Comparison of ENCODE assay signal across 19 cellular contexts in genomic region chr1:186499571-186499970, GRCh38. TPM values are rescaled to one million over a fixed set of nuclear protein-coding genes. Genes with fewer than 3 reads are reported as not detected.
A peak's percentile ranks its signal among the peaks of the same experiment; 100 is the strongest.
DNase-seq lines count a peak whose midpoint lies in the region; ATAC-seq and TF ChIP-seq lines count a peak whose summit lies in the region.
"Had no signal": no experiment of that assay in that cellular context is flagged by ENCODE, and none has a peak within 500 bp of the region (broad histone marks: within the 10 kb centered on the region; RNA-seq: fewer than 3 reads in every experiment).

No MANE protein-coding gene starts in this region.

- no peaks in the 10 kb centered on the region for H3K4me1 Mint-ChIP-seq in activated naive CD4-positive, alpha-beta T cell treated with anti-CD3 and anti-CD28 coated beads, Interleukin-2, amount 50 U/mL, for 24 hours
- H3K4me1 Mint-ChIP-seq in endothelial cell (ENCODE audit: unreplicated experiment), result peaks cover 14% of the 10 kb centered on the region
- H3K4me1 Mint-ChIP-seq in CD4-positive, alpha-beta T cell (ENCODE audit: low read depth), result no peaks in the 10 kb centered on the region
- H3K4me1 Mint-ChIP-seq: CD4-positive, alpha-beta memory T cell had no signal

- H3K36me3 ChIP-seq in mesenchymal stem cell (ENCODE audit: control insufficient read depth in 1 of 2, insufficient read depth in 2 of 2, low read depth in 1 of 2, low read length in 2 of 2), result no peaks in the 10 kb centered on the region
- H3K36me3 ChIP-seq: Peyer's patch had no signal

- no peak overlapping the region for H3K23ac ChIP-seq in mesenchymal stem cell (ENCODE audit: low read length in 2 of 2)

- H3K27me3 Mint-ChIP-seq in activated naive CD4-positive, alpha-beta T cell treated with anti-CD3 and anti-CD28 coated beads, Interleukin-2, amount 50 U/mL, for 24 hours, result no peaks in the 10 kb centered on the region
- H3K27me3 Mint-ChIP-seq in endothelial cell (ENCODE audit: unreplicated experiment), result no peaks in the 10 kb centered on the region
- no peaks in the 10 kb centered on the region for H3K27me3 Mint-ChIP-seq in CD4-positive, alpha-beta T cell
- H3K27me3 Mint-ChIP-seq: CD4-positive, alpha-beta memory T cell had no signal

- H2AFZ ChIP-seq in mesenchymal stem cell (ENCODE audit: low read depth, low read length), result no peak overlapping the region

- intact Hi-C loops in CD4-positive, alpha-beta T cell (cut with DNase I, micrococcal nuclease), result no loop called here

- H3K9me3 ChIP-seq in mesenchymal stem cell (ENCODE audit: control insufficient read depth, low read length), result peaks cover 5% of the 10 kb centered on the region
- H3K9me3 ChIP-seq in CD4-positive, alpha-beta T cell (ENCODE audit: control insufficient read depth, low read length), result no peaks in the 10 kb centered on the region
- H3K9me3 ChIP-seq: Peyer's patch had no signal

- no peak overlapping the region for H2BK15ac ChIP-seq in mesenchymal stem cell (ENCODE audit: low read depth, poor library complexity, severe bottlenecking)

- 21% methylated on average over 1 of the region's 1 CpG for WGBS in mesenchymal stem cell

- no peak overlapping the region for H3K9ac ChIP-seq in mesenchymal stem cell (ENCODE audit: low read length)

- H3K27me3 ChIP-seq in mesenchymal stem cell (ENCODE audit: control insufficient read depth in 1 of 2, insufficient read depth in 1 of 2, low read length in 2 of 2), result no peaks in the 10 kb centered on the region
- H3K27me3 ChIP-seq in CD4-positive, alpha-beta T cell (ENCODE audit: control insufficient read depth, insufficient read depth, low read length), result no peaks in the 10 kb centered on the region
- H3K27me3 ChIP-seq: Peyer's patch had no signal

- no peak overlapping the region for H2BK5ac ChIP-seq in mesenchymal stem cell (ENCODE audit: low read depth, low read length, poor library complexity, severe bottlenecking)

- no peak overlapping the region for H4K8ac ChIP-seq in mesenchymal stem cell (ENCODE audit: low read length)

- no peak overlapping the region for H3K4me3 ChIP-seq in cardiac fibroblast (replicated peaks in 1 of 2; ENCODE audit: low read depth in 2 of 2, low read length in 2 of 2)
- H3K4me3 ChIP-seq in mesenchymal stem cell (ENCODE audit: insufficient read depth in 1 of 2, low read depth in 1 of 2, low read length in 2 of 2), result peak overlapping the region in 1 of 2 experiments; percentile 35
- H3K4me3 ChIP-seq: Peyer's patch had no signal

- H3K9me3 Mint-ChIP-seq in activated naive CD4-positive, alpha-beta T cell treated with anti-CD3 and anti-CD28 coated beads, Interleukin-2, amount 50 U/mL, for 24 hours, result no peaks in the 10 kb centered on the region
- no peaks in the 10 kb centered on the region for H3K9me3 Mint-ChIP-seq in activated naive CD4-positive, alpha-beta T cell treated with anti-CD3 and anti-CD28 coated beads, Interleukin-2, amount 50 U/mL, for 72 hours
- no peaks in the 10 kb centered on the region for H3K9me3 Mint-ChIP-seq in endothelial cell (ENCODE audit: unreplicated experiment)
- H3K9me3 Mint-ChIP-seq in CD4-positive, alpha-beta T cell, result peaks cover 3% of the 10 kb centered on the region

- H2BK120ac ChIP-seq in mesenchymal stem cell (ENCODE audit: low read depth, low read length), result no peak overlapping the region

- no peak overlapping the region for H4K91ac ChIP-seq in mesenchymal stem cell (ENCODE audit: low read length)

- TF ChIP-seq CTCF in cardiac fibroblast (IDR thresholded peaks at IDR 0.05; ENCODE audit: low read depth, low read length), result no peak
- no peak for TF ChIP-seq CTCF in endothelial cell (IDR thresholded peaks at IDR 0.05; ENCODE audit: unreplicated experiment)
- TF ChIP-seq CTCF in CD4-positive, alpha-beta T cell (IDR thresholded peaks at IDR 0.05), result no peak

- H3K36me3 Mint-ChIP-seq in activated naive CD4-positive, alpha-beta T cell treated with anti-CD3 and anti-CD28 coated beads, Interleukin-2, amount 50 U/mL, for 24 hours, result no peaks in the 10 kb centered on the region
- no peaks in the 10 kb centered on the region for H3K36me3 Mint-ChIP-seq in activated naive CD4-positive, alpha-beta T cell treated with anti-CD3 and anti-CD28 coated beads, Interleukin-2, amount 50 U/mL, for 72 hours
- H3K36me3 Mint-ChIP-seq in endothelial cell (ENCODE audit: low read depth, unreplicated experiment), result no peaks in the 10 kb centered on the region
- no peaks in the 10 kb centered on the region for H3K36me3 Mint-ChIP-seq in CD4-positive, alpha-beta T cell (ENCODE audit: low read depth)
- H3K36me3 Mint-ChIP-seq: CD4-positive, alpha-beta memory T cell had no signal

- DNase-seq in activated naive CD4-positive, alpha-beta T cell treated with anti-CD3 and anti-CD28 coated beads, Interleukin-2, amount 50 U/mL, for 72 hours (ENCODE audit: low spot score in 2 of 2), result no peak
- DNase-seq in cardiac fibroblast (ENCODE audit: low read depth in 2 of 2) (peak; percentile 13 to 32), mesenchymal stem cell (peak; percentile 8), A172 (ENCODE audit: low spot score) (no peak), endothelial cell (ENCODE audit: low spot score) (no peak)
- no peak for DNase-seq in CD4-positive, alpha-beta T cell
- DNase-seq: 8988T; AML-193; CD4-positive, alpha-beta memory T cell; H9; Kasumi-1; NCI-H187 treated with DMSO at 0.1 percent for 48 hours; NCI-H446; NCI-H748 treated with DMSO at 0.1 percent for 48 hours; Peyer's patch; SHP77 had no signal

- no peak overlapping the region for H3K4ac ChIP-seq in mesenchymal stem cell (ENCODE audit: low read depth in 1 of 2, low read length in 2 of 2)

- no peak for ATAC-seq in activated naive CD4-positive, alpha-beta T cell treated with anti-CD3 and anti-CD28 coated beads, Interleukin-2, amount 50 U/mL, for 72 hours
- ATAC-seq in GM18868 (IDR thresholded peaks at IDR 0.05; ENCODE audit: unreplicated experiment), result no peak
- no peak for ATAC-seq in CD4-positive, alpha-beta T cell (ENCODE audit: poor library complexity)

- H3K27ac Mint-ChIP-seq in activated naive CD4-positive, alpha-beta T cell treated with anti-CD3 and anti-CD28 coated beads, Interleukin-2, amount 50 U/mL, for 24 hours, result peak overlapping the region; percentile 12
- no peak overlapping the region for H3K27ac Mint-ChIP-seq in activated naive CD4-positive, alpha-beta T cell treated with anti-CD3 and anti-CD28 coated beads, Interleukin-2, amount 50 U/mL, for 72 hours
- no peak overlapping the region for H3K27ac Mint-ChIP-seq in endothelial cell (ENCODE audit: unreplicated experiment)
- H3K27ac Mint-ChIP-seq in CD4-positive, alpha-beta T cell, result no peak overlapping the region
- H3K27ac Mint-ChIP-seq: CD4-positive, alpha-beta memory T cell had no signal

- no peak overlapping the region for H3K18ac ChIP-seq in mesenchymal stem cell (ENCODE audit: low read depth in 1 of 2, low read length in 2 of 2)

- no peak overlapping the region for H3K27ac ChIP-seq in mesenchymal stem cell (ENCODE audit: low read length, poor library complexity, severe bottlenecking)
- no peak overlapping the region for H3K27ac ChIP-seq in CD4-positive, alpha-beta T cell (ENCODE audit: low read depth, low read length)
- H3K27ac ChIP-seq: Peyer's patch had no signal

- POLR2A ChIA-PET in CD4-positive, alpha-beta T cell (lab: Charles Lee), result no interaction called here

- no peaks in the 10 kb centered on the region for H3K79me1 ChIP-seq in mesenchymal stem cell (replicated peaks; ENCODE audit: low read length, poor library complexity, severe bottlenecking)

- no peaks in the 10 kb centered on the region for H3K4me1 ChIP-seq in mesenchymal stem cell (ENCODE audit: control insufficient read depth, insufficient read depth, low read depth, low read length)
- H3K4me1 ChIP-seq: Peyer's patch had no signal

- no peak overlapping the region for H3K4me3 Mint-ChIP-seq in activated naive CD4-positive, alpha-beta T cell treated with anti-CD3 and anti-CD28 coated beads, Interleukin-2, amount 50 U/mL, for 24 hours
- H3K4me3 Mint-ChIP-seq in endothelial cell (ENCODE audit: unreplicated experiment), result no peak overlapping the region
- H3K4me3 Mint-ChIP-seq in CD4-positive, alpha-beta T cell, result no peak overlapping the region
- H3K4me3 Mint-ChIP-seq: CD4-positive, alpha-beta memory T cell; H9 had no signal

- no peak overlapping the region for H2AK5ac ChIP-seq in mesenchymal stem cell (ENCODE audit: low read length, severe bottlenecking)

- CTCF ChIA-PET in CD4-positive, alpha-beta T cell (lab: Charles Lee), result no interaction called here

- H3K14ac ChIP-seq in mesenchymal stem cell (ENCODE audit: low read length in 2 of 2), result no peak overlapping the region

- H2BK12ac ChIP-seq in mesenchymal stem cell (ENCODE audit: low read length in 2 of 2), result no peak overlapping the region

- no peak overlapping the region for H3K4me2 ChIP-seq in mesenchymal stem cell (ENCODE audit: low read length, poor library complexity, severe bottlenecking)

RNA-seq across cellular contexts. Expression of gene PDC, which starts 38.7 kb away (rescaled TPM):
- not detected for total RNA-seq in activated naive CD4-positive, alpha-beta T cell treated with anti-CD3 and anti-CD28 coated beads, Interleukin-2, amount 50 U/mL, for 72 hours
- polyA plus RNA-seq in mesenchymal stem cell (2013, experiment 1 of 2), result not detected
- not detected for polyA plus RNA-seq in mesenchymal stem cell (2013, experiment 2 of 2)
- total RNA-seq in A172 (2014; rRNA removed; shearing (Covaris generic)), result not detected in 2 replicates
- total RNA-seq in endothelial cell (ENCODE audit: unreplicated experiment), result not detected
- not detected for total RNA-seq in CD4-positive, alpha-beta T cell
- total RNA-seq: CD4-positive, alpha-beta memory T cell; Daoy; H9; Peyer's patch had no signal
- polyA plus RNA-seq: CD4-positive, alpha-beta memory T cell had no signal

Comparison
In these comparisons a context has a peak if more than half of its experiments do, and no peak if none do; other contexts are left out.
1. DNase-seq: peak in cardiac fibroblast (2 of 2) and mesenchymal stem cell (single experiment); none in activated naive CD4-positive, alpha-beta T cell treated with anti-CD3 and anti-CD28 coated beads, Interleukin-2, amount 50 U/mL, for 72 hours (0 of 2), A172 (single experiment), endothelial cell (single experiment) and CD4-positive, alpha-beta T cell (0 of 10).